In genomic region chr10:114768394-114768786, GRCh38 we compare ENCODE assay signal across 8 cellular contexts. TPM values are rescaled to one million over a fixed set of nuclear protein-coding genes. Genes with fewer than 3 reads are reported as not detected.
DNase-seq lines count a peak whose midpoint lies in the region; ATAC-seq, FAIRE-seq and TF ChIP-seq lines count a peak whose summit lies in the region.

No MANE protein-coding gene starts in this region.

- POLR2A ChIA-PET in activated CD8-positive, alpha-beta T cell treated with anti-CD3 and anti-CD28 coated beads for 36 hours (lab: Charles Lee): no interaction called here
- POLR2A ChIA-PET in activated CD8-positive, alpha-beta T cell treated with anti-CD3 and anti-CD28 coated beads, Interleukin-2, amount 10 ng/mL, durations not matched to agents 7 days and 5 days (lab: Charles Lee): no interaction called here

- H3K9ac ChIP-seq in keratinocyte (ENCODE audit: control insufficient read depth, extremely low read depth, insufficient read depth, low read length): no peak overlapping the region

- peaks cover 28% of the 10 kb centered on the region for H3K27me3 Mint-ChIP-seq in activated CD8-positive, alpha-beta T cell treated with anti-CD3 and anti-CD28 coated beads for 36 hours
- H3K27me3 Mint-ChIP-seq in activated CD8-positive, alpha-beta T cell treated with anti-CD3 and anti-CD28 coated beads, Interleukin-2, amount 10 ng/mL, durations not matched to agents 7 days and 5 days (ENCODE audit: low read depth): peaks cover 43% of the 10 kb centered on the region
- H3K27me3 Mint-ChIP-seq in activated naive CD8-positive, alpha-beta T cell treated with anti-CD3 and anti-CD28 coated beads, Interleukin-2, amount 50 U/mL, for 24 hours: peaks cover 40% of the 10 kb centered on the region

- H3K9me3 ChIP-seq in keratinocyte (ENCODE audit: control insufficient read depth, low read depth, low read length): no peaks in the 10 kb centered on the region
- no peaks in the 10 kb centered on the region for H3K9me3 ChIP-seq in thymus (ENCODE audit: control insufficient read depth)

- no peak for FAIRE-seq in keratinocyte (lab: Jason Lieb, UNC)

- H3K36me3 ChIP-seq in keratinocyte (ENCODE audit: control insufficient read depth in 2 of 2, extremely low read depth in 1 of 2, insufficient read depth in 2 of 2, low read length in 2 of 2) (no peaks in the 10 kb centered on the region), thymus (ENCODE audit: control insufficient read depth, insufficient read depth) (no peaks in the 10 kb centered on the region)

- peaks cover 4% of the 10 kb centered on the region for H3K4me1 Mint-ChIP-seq in activated CD8-positive, alpha-beta T cell treated with anti-CD3 and anti-CD28 coated beads for 36 hours (ENCODE audit: low read depth)
- H3K4me1 Mint-ChIP-seq in activated CD8-positive, alpha-beta T cell treated with anti-CD3 and anti-CD28 coated beads, Interleukin-2, amount 10 ng/mL, durations not matched to agents 7 days and 5 days (ENCODE audit: low read depth): peaks cover 6% of the 10 kb centered on the region
- peaks cover 4% of the 10 kb centered on the region for H3K4me1 Mint-ChIP-seq in activated naive CD8-positive, alpha-beta T cell treated with anti-CD3 and anti-CD28 coated beads, Interleukin-2, amount 50 U/mL, for 24 hours

- H4K20me1 ChIP-seq in keratinocyte (ENCODE audit: control insufficient read depth, extremely low read depth, insufficient read depth, low read length): no peaks in the 10 kb centered on the region

- no peaks in the 10 kb centered on the region for H3K9me1 ChIP-seq in keratinocyte (ENCODE audit: control insufficient read depth, extremely low read depth, insufficient read depth, low read length)

- H3K4me3 ChIP-seq in keratinocyte (ENCODE audit: control insufficient read depth in 2 of 3, extremely low read depth in 1 of 3, insufficient read depth in 2 of 3, low read depth in 1 of 3, low read length in 3 of 3) (peak overlapping the region in 2 of 3 experiments; percentile 53 to 59), thymus (ENCODE audit: low read length) (peak overlapping the region; percentile 53)

- H3K27ac ChIP-seq in keratinocyte (ENCODE audit: control insufficient read depth, insufficient read depth, low read length) (no peak overlapping the region), thymus (ENCODE audit: low read depth) (no peak overlapping the region)

- no peak overlapping the region for H2AFZ ChIP-seq in keratinocyte (ENCODE audit: control insufficient read depth, low read length)

- CTCF ChIA-PET in activated CD8-positive, alpha-beta T cell treated with anti-CD3 and anti-CD28 coated beads for 36 hours (lab: Charles Lee): no interaction called here
- CTCF ChIA-PET in activated CD8-positive, alpha-beta T cell treated with anti-CD3 and anti-CD28 coated beads, Interleukin-2, amount 10 ng/mL, durations not matched to agents 7 days and 5 days (lab: Charles Lee): no interaction called here

- H3K36me3 Mint-ChIP-seq in activated CD8-positive, alpha-beta T cell treated with anti-CD3 and anti-CD28 coated beads for 36 hours (ENCODE audit: low read depth): no peaks in the 10 kb centered on the region
- H3K36me3 Mint-ChIP-seq in activated CD8-positive, alpha-beta T cell treated with anti-CD3 and anti-CD28 coated beads, Interleukin-2, amount 10 ng/mL, durations not matched to agents 7 days and 5 days (ENCODE audit: low read depth): no peaks in the 10 kb centered on the region
- H3K36me3 Mint-ChIP-seq in activated naive CD8-positive, alpha-beta T cell treated with anti-CD3 and anti-CD28 coated beads, Interleukin-2, amount 50 U/mL, for 24 hours (ENCODE audit: low read depth): no peaks in the 10 kb centered on the region

- dilution Hi-C loops in keratinocyte (cut with MboI; ENCODE audit: extremely low pct_ligation_motif_present, low sequenced_read_pairs): no loop called here

- H3K4me2 ChIP-seq in keratinocyte (ENCODE audit: control insufficient read depth, extremely low read depth, insufficient read depth, low read depth, low read length): no peak overlapping the region

- intact Hi-C loops in activated CD8-positive, alpha-beta T cell treated with anti-CD3 and anti-CD28 coated beads for 36 hours (cut with micrococcal nuclease): no loop called here

- no peak for DNase-seq in activated CD8-positive, alpha-beta T cell treated with anti-CD3 and anti-CD28 coated beads for 36 hours
- DNase-seq in activated CD8-positive, alpha-beta T cell treated with anti-CD3 and anti-CD28 coated beads, Interleukin-2, amount 10 ng/mL, durations not matched to agents 7 days and 5 days: no peak
- DNase-seq in activated naive CD8-positive, alpha-beta T cell treated with anti-CD3 and anti-CD28 coated beads, Interleukin-2, amount 50 U/mL, for 24 hours: no peak
- DNase-seq in keratinocyte (ENCODE audit: low read depth, low spot score) (no peak), NK-92 (lab: John Stamatoyannopoulos, UW; ENCODE audit: unreplicated experiment) (no peak), omental fat pad (ENCODE audit: low spot score) (no peak)

- H3K27ac Mint-ChIP-seq in activated CD8-positive, alpha-beta T cell treated with anti-CD3 and anti-CD28 coated beads for 36 hours: no peak overlapping the region
- no peak overlapping the region for H3K27ac Mint-ChIP-seq in activated CD8-positive, alpha-beta T cell treated with anti-CD3 and anti-CD28 coated beads, Interleukin-2, amount 10 ng/mL, durations not matched to agents 7 days and 5 days
- H3K27ac Mint-ChIP-seq in activated naive CD8-positive, alpha-beta T cell treated with anti-CD3 and anti-CD28 coated beads, Interleukin-2, amount 50 U/mL, for 24 hours: no peak overlapping the region

- H3K27me3 ChIP-seq in keratinocyte (ENCODE audit: control insufficient read depth, extremely low read depth, insufficient read depth, low read length) (no peaks in the 10 kb centered on the region), thymus (ENCODE audit: control insufficient read depth, insufficient read depth) (peaks cover 11% of the 10 kb centered on the region)

- no peak for TF ChIP-seq CTCF in activated CD8-positive, alpha-beta T cell treated with anti-CD3 and anti-CD28 coated beads for 36 hours (IDR thresholded peaks at IDR 0.05)
- no peak for TF ChIP-seq CTCF in keratinocyte (optimal IDR thresholded peaks at IDR 0.05 in 1 of 3, IDR thresholded peaks at IDR 0.05 in 1 of 3, conservative IDR thresholded peaks at IDR 0.05 in 1 of 3; ENCODE audit: extremely low read depth in 1 of 3, insufficient read depth in 2 of 3, low read length in 3 of 3)
- no peak for TF ChIP-seq CTCF in omental fat pad (IDR thresholded peaks at IDR 0.05)

- WGBS in thymus: 20% methylated on average over 26 of the region's 26 CpGs

- H3K9me3 Mint-ChIP-seq in activated CD8-positive, alpha-beta T cell treated with anti-CD3 and anti-CD28 coated beads for 36 hours: no peaks in the 10 kb centered on the region
- H3K9me3 Mint-ChIP-seq in activated CD8-positive, alpha-beta T cell treated with anti-CD3 and anti-CD28 coated beads, Interleukin-2, amount 10 ng/mL, durations not matched to agents 7 days and 5 days (ENCODE audit: insufficient read depth): no peaks in the 10 kb centered on the region
- no peaks in the 10 kb centered on the region for H3K9me3 Mint-ChIP-seq in activated naive CD8-positive, alpha-beta T cell treated with anti-CD3 and anti-CD28 coated beads, Interleukin-2, amount 50 U/mL, for 24 hours

- H3K4me1 ChIP-seq in keratinocyte (ENCODE audit: control insufficient read depth, extremely low read depth, insufficient read depth, low read length) (peaks cover 12% of the 10 kb centered on the region), thymus (ENCODE audit: control insufficient read depth, insufficient read depth, low read length) (peaks cover 11% of the 10 kb centered on the region)

- H3K4me3 Mint-ChIP-seq in activated CD8-positive, alpha-beta T cell treated with anti-CD3 and anti-CD28 coated beads for 36 hours: peak overlapping the region; percentile 45
- H3K4me3 Mint-ChIP-seq in activated CD8-positive, alpha-beta T cell treated with anti-CD3 and anti-CD28 coated beads, Interleukin-2, amount 10 ng/mL, durations not matched to agents 7 days and 5 days: no peak overlapping the region
- peak overlapping the region; percentile 52 for H3K4me3 Mint-ChIP-seq in activated naive CD8-positive, alpha-beta T cell treated with anti-CD3 and anti-CD28 coated beads, Interleukin-2, amount 50 U/mL, for 24 hours

- ATAC-seq in activated CD8-positive, alpha-beta T cell treated with anti-CD3 and anti-CD28 coated beads for 36 hours: no peak
- ATAC-seq in activated CD8-positive, alpha-beta T cell treated with anti-CD3 and anti-CD28 coated beads, Interleukin-2, amount 10 ng/mL, durations not matched to agents 7 days and 5 days: no peak
- no peak for ATAC-seq in activated naive CD8-positive, alpha-beta T cell treated with anti-CD3 and anti-CD28 coated beads, Interleukin-2, amount 50 U/mL, for 24 hours
- ATAC-seq in GM21723 (IDR thresholded peaks at IDR 0.05; ENCODE audit: unreplicated experiment) (no peak), omental fat pad (ENCODE audit: low FRiP score) (no peak)

- no peaks in the 10 kb centered on the region for H3K79me2 ChIP-seq in keratinocyte (ENCODE audit: control insufficient read depth, insufficient read depth, low read length)

RNA-seq across cellular contexts. Expression of gene FHIP2A, which starts 53.2 kb away (rescaled TPM):
- total RNA-seq in activated CD8-positive, alpha-beta T cell treated with anti-CD3 and anti-CD28 coated beads for 36 hours: 10 to 100 TPM; 12.6 to 16.6 TPM
- total RNA-seq in activated CD8-positive, alpha-beta T cell treated with anti-CD3 and anti-CD28 coated beads, Interleukin-2, amount 10 ng/mL, durations not matched to agents 7 days and 5 days: 10 to 100 TPM; 15.2 to 17.6 TPM
- polyA plus RNA-seq in keratinocyte (8.0 to 14.9 TPM (median 9.6 TPM) in 3 replicates), thymus (14.6 TPM)
- 5.2 TPM for polyA plus RNA-seq in keratinocyte (2011; ENCODE audit: low read depth)
- 3.6 and 8.2 TPM in 2 replicates for polyA plus RNA-seq in keratinocyte (2011; cell fraction: cytosol; rRNA removed)
- polyA plus RNA-seq in keratinocyte (2011; cell fraction: nucleus; rRNA removed): 13.8 and 18.7 TPM in 2 replicates
- 6.0 and 8.2 TPM in 2 replicates for polyA plus RNA-seq in keratinocyte (2012; ENCODE audit: low replicate concordance)
- polyA minus RNA-seq in keratinocyte: 4.7 to 20.9 TPM (median 11.0 TPM) in 3 replicates
- polyA minus RNA-seq in keratinocyte (2011; cell fraction: cytosol; rRNA and poly(A)+ RNA removed): 17.3 TPM
- 22.5 and 31.3 TPM in 2 replicates for polyA minus RNA-seq in keratinocyte (2011; cell fraction: nucleus; rRNA and poly(A)+ RNA removed)
- total RNA-seq in omental fat pad: 10 to 100 TPM; 21.0 to 37.4 (median 30.2) TPM
